18 cellular contexts compared by ENCODE assay signal in the genomic region with DNA sequence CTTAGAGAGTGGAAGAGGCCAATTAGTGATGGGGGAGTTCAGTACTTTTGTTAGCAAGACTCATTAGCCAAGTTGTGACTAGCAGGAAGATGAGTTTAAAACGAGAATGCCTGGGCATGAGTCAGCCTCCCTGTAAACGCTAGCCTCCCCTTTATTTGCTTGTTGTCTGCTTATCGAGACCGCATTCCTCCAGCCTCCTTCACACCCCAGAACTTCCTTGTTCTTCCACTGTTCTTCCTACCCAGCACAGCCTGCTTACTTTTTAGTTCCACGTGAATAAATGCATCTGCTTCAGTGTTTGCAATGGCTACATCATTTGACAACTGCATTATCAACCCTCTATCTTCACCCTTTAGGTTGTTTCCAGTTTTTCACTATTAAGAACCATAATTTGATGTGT. TPM values are rescaled to one million over a fixed set of nuclear protein-coding genes. Genes with fewer than 3 reads are reported as not detected.
"Had no signal": no experiment of that assay in that cellular context is flagged by ENCODE, and none has a peak within 500 bp of the region (broad histone marks: within the 10 kb centered on the region; RNA-seq: fewer than 3 reads in every experiment).

No MANE protein-coding gene starts in this region.

- H3K9me3 ChIP-seq: ascending aorta, esophagus muscularis mucosa, psoas muscle, right lobe of liver, suprapubic skin had no signal

- H3K4me1 Mint-ChIP-seq: activated naive CD4-positive, alpha-beta T cell treated with anti-CD3 and anti-CD28 coated beads, Interleukin-2, amount 10 ng/mL, durations not matched to agents 7 days and 5 days had no signal

- H3K27ac ChIP-seq: ascending aorta, dorsolateral prefrontal cortex, esophagus muscularis mucosa, hepatocyte, psoas muscle, right lobe of liver, suprapubic skin had no signal

- H3K36me3 ChIP-seq: ascending aorta, esophagus muscularis mucosa, right lobe of liver, suprapubic skin had no signal

- ATAC-seq: activated CD4-positive, CD25-positive, alpha-beta regulatory T cell treated with anti-CD3 and anti-CD28 coated beads, Interleukin-2, amount 50 U/mL, for 24 hours; left ventricle myocardium superior; psoas muscle; right lobe of liver; stimulated activated naive CD8-positive, alpha-beta T cell treated with anti-CD3 and anti-CD28 coated beads, Interleukin-15, Interleukin-2, amounts not matched to agents 100 U/mL and 50 U/mL, for 24 hours had no signal

- DNase-seq: activated CD4-positive, alpha-beta T cell treated with anti-CD3 and anti-CD28 coated beads, Interleukin-2, amount 50 U/mL, for 4 hours; activated naive CD4-positive, alpha-beta T cell treated with anti-CD3 and anti-CD28 coated beads, Interleukin-2, amount 10 ng/mL, durations not matched to agents 7 days and 5 days; activated T-cell treated with anti-CD3 and anti-CD28 coated beads, Interleukin-2, amount 50 U/mL, for 1 hour; dorsolateral prefrontal cortex; kidney; left ventricle myocardium superior; psoas muscle; right lobe of liver; stimulated activated naive CD8-positive, alpha-beta T cell treated with anti-CD3 and anti-CD28 coated beads, Interleukin-15, Interleukin-2, amounts not matched to agents 100 U/mL and 50 U/mL, for 24 hours had no signal

- H3K27me3 Mint-ChIP-seq: activated naive CD4-positive, alpha-beta T cell treated with anti-CD3 and anti-CD28 coated beads, Interleukin-2, amount 10 ng/mL, durations not matched to agents 7 days and 5 days; type B pancreatic cell had no signal

- H3K4me2 ChIP-seq: hepatocyte, smooth muscle cell had no signal

- H3K4me1 ChIP-seq: ascending aorta, esophagus muscularis mucosa, psoas muscle, right lobe of liver, suprapubic skin had no signal

- H3K4me3 Mint-ChIP-seq: activated naive CD4-positive, alpha-beta T cell treated with anti-CD3 and anti-CD28 coated beads, Interleukin-2, amount 10 ng/mL, durations not matched to agents 7 days and 5 days; type B pancreatic cell had no signal

- H3K4me3 ChIP-seq: ascending aorta, dorsolateral prefrontal cortex, esophagus muscularis mucosa, hepatocyte, psoas muscle, right lobe of liver, smooth muscle cell, suprapubic skin had no signal

- H2AFZ ChIP-seq: hepatocyte had no signal

- H3K27ac Mint-ChIP-seq: activated naive CD4-positive, alpha-beta T cell treated with anti-CD3 and anti-CD28 coated beads, Interleukin-2, amount 10 ng/mL, durations not matched to agents 7 days and 5 days; activated T-helper 2 cell treated with anti-CD3 and anti-CD28 coated beads, Interferon-gamma antibody, Interleukin-2, Interleukin-4, amounts not matched to agents 10 μg/mL and 5 μg/mL and 100 μg/mL, durations not matched to agents 14 hours and 24 hours and 36 hours; type B pancreatic cell had no signal

- H3K27me3 ChIP-seq: ascending aorta, dorsolateral prefrontal cortex, esophagus muscularis mucosa, hepatocyte, right lobe of liver, suprapubic skin had no signal

- H3K36me3 Mint-ChIP-seq: activated naive CD4-positive, alpha-beta T cell treated with anti-CD3 and anti-CD28 coated beads, Interleukin-2, amount 10 ng/mL, durations not matched to agents 7 days and 5 days; type B pancreatic cell had no signal

RNA-seq across cellular contexts. Expression of a gene that starts 20.2 kb away (rescaled TPM):
- polyA plus RNA-seq: hepatocyte, neural cell, psoas muscle, smooth muscle cell had no signal
